12 cellular contexts compared by ENCODE assay signal in genomic region chr20:63970714-63971431, GRCh38. TPM values are rescaled to one million over a fixed set of nuclear protein-coding genes. Genes with fewer than 3 reads are reported as not detected.
A peak's percentile ranks its signal among the peaks of the same experiment; 100 is the strongest.
DNase-seq lines count a peak whose midpoint lies in the region; ATAC-seq and TF ChIP-seq lines count a peak whose summit lies in the region.
"Had no signal": no experiment of that assay in that cellular context is flagged by ENCODE, and none has a peak within 500 bp of the region (broad histone marks: within the 10 kb centered on the region; RNA-seq: fewer than 3 reads in every experiment).

No MANE protein-coding gene starts in this region.

- no peaks in the 10 kb centered on the region for H3K9me2 ChIP-seq in GM23248 (ENCODE audit: insufficient read depth)

- peaks cover 14% of the 10 kb centered on the region for H3K79me2 ChIP-seq in GM23248 (ENCODE audit: insufficient read depth)

- H3K27me3 Mint-ChIP-seq in MCF 10A (ENCODE audit: insufficient read depth, unreplicated experiment) (no peaks in the 10 kb centered on the region), immature natural killer cell (ENCODE audit: low read depth in 3 of 3) (peaks cover 3 to 6% (median 6%) of the 10 kb centered on the region in 3 donors)
- no peaks in the 10 kb centered on the region for H3K27me3 Mint-ChIP-seq in activated CD4-positive, alpha-beta memory T cell treated with anti-CD3 and anti-CD28 coated beads for 36 hours
- peaks cover 12% of the 10 kb centered on the region for H3K27me3 Mint-ChIP-seq in stimulated activated naive CD8-positive, alpha-beta T cell treated with anti-CD3 and anti-CD28 coated beads, Interleukin-15, amount 100 ng/mL, for 72 hours

- H3K27ac ChIP-seq in breast epithelium (peak overlapping the region in 1 of 2 donors; percentile 58), GM23248 (no peak overlapping the region)
- H3K27ac ChIP-seq: cardiac muscle cell had no signal

- BruUV-seq in MCF 10A (replicated peaks; lab: Mats Ljungman, UMichigan) = no TSS peak

- H3K4me1 ChIP-seq in breast epithelium (peaks cover 0 to 10% of the 10 kb centered on the region in 2 donors), GM23248 (ENCODE audit: insufficient read depth) (peaks cover 5% of the 10 kb centered on the region)

- H4K20me1 ChIP-seq in GM23248 (ENCODE audit: insufficient read depth) = no peaks in the 10 kb centered on the region

- H3K4me3 ChIP-seq in breast epithelium = peak overlapping the region in 1 of 3 donors; percentile 92
- no peak overlapping the region for H3K4me3 ChIP-seq in GM23248
- H3K4me3 ChIP-seq: mucosa of descending colon had no signal

- WGBS in GM23248 (ENCODE audit: low coverage in 1 of 2, low lambda C conversion rate in 2 of 2, missing lambda C conversion rate in 2 of 2), 2 experiments = 79 to 84% methylated on average over 5 of the region's 5 CpGs

- intact Hi-C loops in MCF 10A (cut with micrococcal nuclease) = loop anchor here (5.0 kb wide), 2 partner anchors 184 to 264 kb away; partner anchors contain the start of genes ARFRP1 and ZGPAT
- intact Hi-C loops in breast epithelium (cut with DNase I; ENCODE audit: low total_unique reads) = loop anchor here (5.0 to 10.0 kb wide), 2 partner anchors 76 to 434 kb away; partner anchors contain the start of genes DNAJC5 and PTK6
- intact Hi-C loops in activated CD4-positive, alpha-beta memory T cell treated with anti-CD3 and anti-CD28 coated beads for 36 hours (cut with micrococcal nuclease) = loop anchor here (5.0 to 10.0 kb wide), 3 partner anchors 184 to 336 kb away; partner anchors contain the start of genes LIME1 and SLC2A4RG

- H3K9me3 Mint-ChIP-seq in MCF 10A (ENCODE audit: unreplicated experiment) (no peaks in the 10 kb centered on the region), immature natural killer cell (no peaks in the 10 kb centered on the region)
- no peaks in the 10 kb centered on the region for H3K9me3 Mint-ChIP-seq in activated CD4-positive, alpha-beta memory T cell treated with anti-CD3 and anti-CD28 coated beads for 36 hours
- peaks cover 0 to 4% of the 10 kb centered on the region in 2 donors for H3K9me3 Mint-ChIP-seq in stimulated activated naive CD8-positive, alpha-beta T cell treated with anti-CD3 and anti-CD28 coated beads, Interleukin-15, amount 100 ng/mL, for 72 hours

- no peak overlapping the region for H3K9ac ChIP-seq in GM23248

- no peak overlapping the region for H2AFZ ChIP-seq in GM23248

- H3K27ac Mint-ChIP-seq in MCF 10A (ENCODE audit: low read depth, unreplicated experiment) = no peak overlapping the region
- H3K27ac Mint-ChIP-seq in activated CD4-positive, alpha-beta memory T cell treated with anti-CD3 and anti-CD28 coated beads for 36 hours = no peak overlapping the region
- peak overlapping the region in 1 of 6 donors; percentile 34 for H3K27ac Mint-ChIP-seq in immature natural killer cell
- H3K27ac Mint-ChIP-seq in stimulated activated naive CD8-positive, alpha-beta T cell treated with anti-CD3 and anti-CD28 coated beads, Interleukin-15, amount 100 ng/mL, for 72 hours = peak overlapping the region in 1 of 2 donors; percentile 66

- CTCF ChIA-PET in MCF 10A (lab: Yijun Ruan, JAX) = interaction anchor here (0.6 to 1.3 kb wide), 4 partner anchors 8 to 120 kb away, joined by 3 to 6 read pairs (median 4); partner anchors contain the start of genes PRPF6 and SAMD10
- CTCF ChIA-PET in activated CD4-positive, alpha-beta memory T cell treated with anti-CD3 and anti-CD28 coated beads for 36 hours (lab: Charles Lee) = interaction anchor here (0.6 to 1.0 kb wide), 2 partner anchors 66 to 433 kb away, joined by 3 read pairs; no protein-coding TSS in a partner anchor

- H3K4me2 ChIP-seq in GM23248 (ENCODE audit: unreplicated experiment) = no peak overlapping the region

- peaks cover 8% of the 10 kb centered on the region for H3F3A ChIP-seq in GM23248 (ENCODE audit: insufficient read depth)

- ATAC-seq in stimulated activated naive CD8-positive, alpha-beta T cell treated with anti-CD3 and anti-CD28 coated beads, Interleukin-15, amount 100 ng/mL, for 72 hours = no peak
- ATAC-seq: mucosa of descending colon had no signal

- no peaks in the 10 kb centered on the region for H3K36me3 ChIP-seq in breast epithelium
- H3K36me3 ChIP-seq in GM23248 (ENCODE audit: low read depth) = no peaks in the 10 kb centered on the region

- TF ChIP-seq POLR2A in breast epithelium (IDR thresholded peaks at IDR 0.05) = no peak

- H3K36me3 Mint-ChIP-seq in MCF 10A (ENCODE audit: insufficient read depth, unreplicated experiment) (peaks cover 9% of the 10 kb centered on the region), immature natural killer cell (peaks cover 0 to 7% (median 5%) of the 10 kb centered on the region in 3 donors)
- peaks cover 12% of the 10 kb centered on the region for H3K36me3 Mint-ChIP-seq in activated CD4-positive, alpha-beta memory T cell treated with anti-CD3 and anti-CD28 coated beads for 36 hours

- POLR2A ChIA-PET in MCF 10A (lab: Yijun Ruan, JAX) = interaction anchor here (0.9 kb wide), 2 partner anchors 10 to 14 kb away, joined by 4 to 6 read pairs; partner anchors contain the start of gene UCKL1
- POLR2A ChIA-PET in activated CD4-positive, alpha-beta memory T cell treated with anti-CD3 and anti-CD28 coated beads for 36 hours (lab: Charles Lee) = no interaction called here

- in situ Hi-C loops in GM23248 (cut with MboI) = no loop called here

- peaks cover 0 to 8% of the 10 kb centered on the region in 2 donors for H3K9me3 ChIP-seq in breast epithelium
- H3K9me3 ChIP-seq in GM23248 (ENCODE audit: low read depth) = no peaks in the 10 kb centered on the region
- H3K9me3 ChIP-seq: mucosa of descending colon had no signal

- TF ChIP-seq CTCF in MCF 10A (IDR thresholded peaks at IDR 0.05; ENCODE audit: unreplicated experiment) (no peak), breast epithelium (IDR thresholded peaks at IDR 0.05) (no peak)

- H3K4me3 Mint-ChIP-seq in MCF 10A (ENCODE audit: unreplicated experiment) (peak overlapping the region; percentile 75), immature natural killer cell (peak overlapping the region; percentile 40 to 79 (median 66))
- peak overlapping the region; percentile 65 for H3K4me3 Mint-ChIP-seq in activated CD4-positive, alpha-beta memory T cell treated with anti-CD3 and anti-CD28 coated beads for 36 hours
- peak overlapping the region; percentile 67 for H3K4me3 Mint-ChIP-seq in stimulated activated naive CD8-positive, alpha-beta T cell treated with anti-CD3 and anti-CD28 coated beads, Interleukin-15, amount 100 ng/mL, for 72 hours

- H3K27me3 ChIP-seq in breast epithelium = no peaks in the 10 kb centered on the region
- H3K27me3 ChIP-seq in GM23248 (replicated peaks; ENCODE audit: insufficient read depth) = no peaks in the 10 kb centered on the region
- H3K27me3 ChIP-seq: cardiac muscle cell had no signal

- peaks cover 30% of the 10 kb centered on the region for H3K4me1 Mint-ChIP-seq in MCF 10A (ENCODE audit: insufficient read depth, unreplicated experiment)
- peaks cover 17% of the 10 kb centered on the region for H3K4me1 Mint-ChIP-seq in activated CD4-positive, alpha-beta memory T cell treated with anti-CD3 and anti-CD28 coated beads for 36 hours (ENCODE audit: low read depth)
- peaks cover 22 to 26% of the 10 kb centered on the region in 2 donors for H3K4me1 Mint-ChIP-seq in immature natural killer cell
- H3K4me1 Mint-ChIP-seq in stimulated activated naive CD8-positive, alpha-beta T cell treated with anti-CD3 and anti-CD28 coated beads, Interleukin-15, amount 100 ng/mL, for 72 hours = peaks cover 50% of the 10 kb centered on the region

- DNase-seq in MCF 10A (ENCODE audit: unreplicated experiment) (no peak), breast epithelium (ENCODE audit: low spot score in 2 of 2) (no peak), immature natural killer cell (no peak), NCI-H748 treated with DMSO at 0.1 percent for 48 hours (lab: John Stamatoyannopoulos, UW) (no peak), GM23248 (no peak)
- no peak for DNase-seq in activated CD4-positive, alpha-beta memory T cell treated with anti-CD3 and anti-CD28 coated beads for 36 hours
- peak in 1 of 2 donors; percentile 13 for DNase-seq in stimulated activated naive CD8-positive, alpha-beta T cell treated with anti-CD3 and anti-CD28 coated beads, Interleukin-15, amount 100 ng/mL, for 72 hours
- no peak for DNase-seq in stimulated activated CD4-positive, alpha-beta T cell treated with anti-CD3 and anti-CD28 coated beads, Interleukin-4, amount 100 ng/mL, for 4 hours
- DNase-seq: erythroblast, NCI-H1694 treated with DMSO at 0.1 percent for 48 hours had no signal

RNA-seq across cellular contexts. Expression of gene ZNF512B, which starts 1.1 kb away (rescaled TPM):
- total RNA-seq in MCF 10A (2022) (23.5 and 26.6 TPM in 2 replicates), breast epithelium (10 to 100 TPM in 1 of 3 donors, 1 to 10 TPM in 2; 5.8 to 12.7 (median 9.2) TPM)
- total RNA-seq in activated CD4-positive, alpha-beta memory T cell treated with anti-CD3 and anti-CD28 coated beads for 36 hours = 10 to 100 TPM; 12.5 to 13.5 TPM
- polyA plus RNA-seq in immature natural killer cell (under 1 TPM in 2 of 3 donors, not detected in 1; 0.36 to 0.63 TPM), GM23248 (2016; fragmentation: Nextera tagmentation; extraction: Ambion mirVana) (1.2 and 1.5 TPM in 2 replicates)
- total RNA-seq in GM23248 (2014; rRNA removed; shearing (Covaris generic)) = 16.4 and 16.6 TPM in 2 replicates

RNA-seq across cellular contexts. Expression of gene SAMD10, which starts 8.6 kb away (rescaled TPM):
- total RNA-seq in MCF 10A (2022) = 4.4 and 4.5 TPM in 2 replicates
- 1 to 10 TPM in 2 of 3 donors, under 1 TPM in 1; 0.96 to 3.3 (median 2.8) TPM for total RNA-seq in breast epithelium
- 10 to 100 TPM; 23.7 to 24.5 TPM for total RNA-seq in activated CD4-positive, alpha-beta memory T cell treated with anti-CD3 and anti-CD28 coated beads for 36 hours
- 10 to 100 TPM in 1 of 3 donors, 1 to 10 TPM in 2; 6.5 to 13.2 (median 8.5) TPM for polyA plus RNA-seq in immature natural killer cell
- 0.38 and 1.3 TPM in 2 replicates for total RNA-seq in GM23248 (2014; rRNA removed; shearing (Covaris generic))
- polyA plus RNA-seq in GM23248 (2016; fragmentation: Nextera tagmentation; extraction: Ambion mirVana) = 1.3 and 1.7 TPM in 2 replicates

RNA-seq across cellular contexts. Expression of gene PRPF6, which starts 10.1 kb away (rescaled TPM):
- total RNA-seq in MCF 10A (2022) (70.9 and 88.5 TPM in 2 replicates), breast epithelium (10 to 100 TPM; 53.9 to 67.5 (median 59.6) TPM)
- total RNA-seq in activated CD4-positive, alpha-beta memory T cell treated with anti-CD3 and anti-CD28 coated beads for 36 hours = 10 to 100 TPM; 62.3 to 63.1 TPM
- polyA plus RNA-seq in immature natural killer cell (10 to 100 TPM; 52.6 to 94.4 (median 63.1) TPM), GM23248 (2016; fragmentation: Nextera tagmentation; extraction: Ambion mirVana) (54.8 and 59.4 TPM in 2 replicates)
- total RNA-seq in GM23248 (2014; rRNA removed; shearing (Covaris generic)) = 39.0 and 47.1 TPM in 2 replicates

RNA-seq across cellular contexts. Expression of gene UCKL1, which starts 14.7 kb away (rescaled TPM):
- total RNA-seq in MCF 10A (2022) (38.6 and 43.7 TPM in 2 replicates), breast epithelium (10 to 100 TPM; 24.2 to 44.9 (median 36.3) TPM)
- 10 to 100 TPM; 26.6 to 29.6 TPM for total RNA-seq in activated CD4-positive, alpha-beta memory T cell treated with anti-CD3 and anti-CD28 coated beads for 36 hours
- polyA plus RNA-seq in immature natural killer cell (10 to 100 TPM; 19.3 to 35.5 (median 30.8) TPM), GM23248 (2016; fragmentation: Nextera tagmentation; extraction: Ambion mirVana) (28.8 and 33.4 TPM in 2 replicates)
- total RNA-seq in GM23248 (2014; rRNA removed; shearing (Covaris generic)) = 17.6 and 21.5 TPM in 2 replicates
